In the genomic region with DNA sequence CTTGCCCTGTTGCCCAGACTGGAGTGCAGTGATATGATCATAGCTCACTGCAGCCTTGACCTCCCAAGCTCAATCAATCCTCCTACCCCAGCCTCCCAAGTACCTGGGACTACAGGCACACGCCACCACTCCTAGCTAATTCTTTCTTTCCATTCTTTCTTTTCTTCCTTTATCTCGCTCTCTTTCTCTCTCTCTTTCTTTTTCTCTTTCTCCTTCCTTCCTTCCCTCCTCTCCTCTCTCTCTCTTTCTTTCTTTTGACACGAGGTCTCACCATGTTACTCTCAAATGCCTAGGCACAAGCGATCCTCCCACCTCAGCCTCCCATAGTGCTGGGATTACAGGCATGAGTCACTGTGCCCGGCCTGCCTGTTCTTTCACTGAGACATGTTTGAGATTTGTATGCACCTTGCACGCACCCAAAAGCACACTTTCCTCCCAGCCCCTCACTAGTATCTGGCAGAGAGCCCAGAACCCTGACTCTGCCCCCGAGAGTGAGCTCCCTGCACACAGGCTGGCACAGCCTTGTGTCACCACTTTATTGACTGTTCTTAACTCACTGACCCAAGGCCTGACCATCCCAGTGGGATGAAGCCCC, we compare ENCODE assay signal across 8 cellular contexts.
A peak's percentile ranks its signal among the peaks of the same experiment; 100 is the strongest.
DNase-seq lines count a peak whose midpoint lies in the region; ATAC-seq and TF ChIP-seq lines count a peak whose summit lies in the region.

No MANE protein-coding gene starts in this region.

- no peak for TF ChIP-seq CTCF in nephron progenitor cell (IDR thresholded peaks at IDR 0.05)

- no peak overlapping the region for H3K27ac ChIP-seq in BLaER1

- H3K27ac Mint-ChIP-seq in nephron progenitor cell = no peak overlapping the region

- H3K36me3 ChIP-seq in BLaER1 = no peaks in the 10 kb centered on the region

- no peak overlapping the region for H3K4me3 ChIP-seq in BLaER1

- no peaks in the 10 kb centered on the region for H3K36me3 Mint-ChIP-seq in nephron progenitor cell (ENCODE audit: low read depth)

- H3K4me1 Mint-ChIP-seq in nephron progenitor cell = peaks cover 38% of the 10 kb centered on the region

- no peak overlapping the region for H3K9ac ChIP-seq in BLaER1

- peak; percentile 73 for ATAC-seq in GM19452 (IDR thresholded peaks at IDR 0.05; ENCODE audit: unreplicated experiment)

- H3K9me3 Mint-ChIP-seq in nephron progenitor cell = no peaks in the 10 kb centered on the region

- peaks cover 53% of the 10 kb centered on the region for H3K4me1 ChIP-seq in BLaER1

- no peaks in the 10 kb centered on the region for H4K20me1 ChIP-seq in BLaER1

- H3K27me3 ChIP-seq in BLaER1 = no peaks in the 10 kb centered on the region

- no peak overlapping the region for H3K4me3 Mint-ChIP-seq in nephron progenitor cell

- no peaks in the 10 kb centered on the region for H3K9me3 ChIP-seq in BLaER1

- peak overlapping the region; percentile 86 for H3K4me2 ChIP-seq in BLaER1

- peak; percentile 14 to 19 for DNase-seq in Kasumi-1 (lab: John Stamatoyannopoulos, UW)
- DNase-seq in activated T-cell treated with anti-CD3 and anti-CD28 coated beads for 4 hours = peak; percentile 64
- peak; percentile 54 to 73 for DNase-seq in stimulated activated CD4-positive, alpha-beta T cell treated with anti-CD3 and anti-CD28 coated beads, Interleukin-1b, Interleukin-23, amount 100 ng/mL, for 4 hours (ENCODE audit: low read depth in 2 of 2)
- no peak for DNase-seq in nephron progenitor cell
- no peak for DNase-seq in dedifferentiated amniotic fluid mesenchymal stem cell (ENCODE audit: extremely low spot score)
- no peak for DNase-seq in T-helper 9 cell

- H3K27me3 Mint-ChIP-seq in nephron progenitor cell (ENCODE audit: low read depth, poor library complexity) = peaks cover 44% of the 10 kb centered on the region

Comparison
In these comparisons a context has a peak if more than half of its experiments do, and no peak if none do; other contexts are left out.
1. DNase-seq: peak in Kasumi-1 (2 of 2), activated T-cell treated with anti-CD3 and anti-CD28 coated beads for 4 hours (single experiment) and stimulated activated CD4-positive, alpha-beta T cell treated with anti-CD3 and anti-CD28 coated beads, Interleukin-1b, Interleukin-23, amount 100 ng/mL, for 4 hours (2 of 2); none in nephron progenitor cell (single experiment), dedifferentiated amniotic fluid mesenchymal stem cell (single experiment) and T-helper 9 cell (single experiment).